In genomic region chr16:75472908-75473877, GRCh38 we compare ENCODE assay signal across 23 cellular contexts. TPM values are rescaled to one million over a fixed set of nuclear protein-coding genes. Genes with fewer than 3 reads are reported as not detected.
"Had no signal": no experiment of that assay in that cellular context is flagged by ENCODE, and none has a peak within 500 bp of the region (broad histone marks: within the 10 kb centered on the region; RNA-seq: fewer than 3 reads in every experiment).

No MANE protein-coding gene starts in this region.

- H3K36me3 ChIP-seq: brain microvascular endothelial cell, cardiac muscle cell had no signal

- H3K27me3 ChIP-seq: brain microvascular endothelial cell, cardiac muscle cell had no signal

- H3K36me3 Mint-ChIP-seq: activated naive CD4-positive, alpha-beta T cell treated with anti-CD3 and anti-CD28 coated beads, Interleukin-2, amount 10 ng/mL, durations not matched to agents 7 days and 5 days; activated naive CD8-positive, alpha-beta T cell treated with anti-CD3 and anti-CD28 coated beads for 36 hours; T-cell had no signal

- H3K9me3 Mint-ChIP-seq: activated CD4-positive, alpha-beta memory T cell treated with anti-CD3 and anti-CD28 coated beads, Interleukin-2, amount 10 ng/mL, durations not matched to agents 7 days and 5 days; activated naive CD4-positive, alpha-beta T cell treated with anti-CD3 and anti-CD28 coated beads, Interleukin-2, amount 10 ng/mL, durations not matched to agents 7 days and 5 days; activated naive CD8-positive, alpha-beta T cell treated with anti-CD3 and anti-CD28 coated beads for 36 hours; activated T-helper 2 cell treated with anti-CD3 and anti-CD28 coated beads, Interferon-gamma antibody, Interleukin-2, Interleukin-4, amounts not matched to agents 10 μg/mL and 5 μg/mL and 100 μg/mL, durations not matched to agents 14 hours and 24 hours and 36 hours; T-cell had no signal

- H3K27ac ChIP-seq: brain microvascular endothelial cell, cardiac muscle cell, SK-N-MC, VCaP had no signal

- H3K27ac Mint-ChIP-seq: activated CD4-positive, alpha-beta memory T cell treated with anti-CD3 and anti-CD28 coated beads, Interleukin-2, amount 10 ng/mL, durations not matched to agents 7 days and 5 days; activated CD4-positive, alpha-beta T cell treated with anti-CD3 and anti-CD28 coated beads for 36 hours; activated naive CD4-positive, alpha-beta T cell treated with anti-CD3 and anti-CD28 coated beads, Interleukin-2, amount 10 ng/mL, durations not matched to agents 7 days and 5 days; activated naive CD8-positive, alpha-beta T cell treated with anti-CD3 and anti-CD28 coated beads for 36 hours; activated T-helper 2 cell treated with anti-CD3 and anti-CD28 coated beads, Interferon-gamma antibody, Interleukin-2, Interleukin-4, amounts not matched to agents 10 μg/mL and 5 μg/mL and 100 μg/mL, durations not matched to agents 14 hours and 24 hours and 36 hours; T-cell had no signal

- H3K4me1 Mint-ChIP-seq: activated CD4-positive, alpha-beta memory T cell treated with anti-CD3 and anti-CD28 coated beads, Interleukin-2, amount 10 ng/mL, durations not matched to agents 7 days and 5 days; activated CD4-positive, alpha-beta T cell treated with anti-CD3 and anti-CD28 coated beads for 36 hours; activated naive CD4-positive, alpha-beta T cell treated with anti-CD3 and anti-CD28 coated beads, Interleukin-2, amount 10 ng/mL, durations not matched to agents 7 days and 5 days had no signal

- H3K4me3 Mint-ChIP-seq: activated CD4-positive, alpha-beta memory T cell treated with anti-CD3 and anti-CD28 coated beads, Interleukin-2, amount 10 ng/mL, durations not matched to agents 7 days and 5 days; activated CD4-positive, alpha-beta T cell treated with anti-CD3 and anti-CD28 coated beads for 36 hours; activated naive CD4-positive, alpha-beta T cell treated with anti-CD3 and anti-CD28 coated beads, Interleukin-2, amount 10 ng/mL, durations not matched to agents 7 days and 5 days; activated naive CD8-positive, alpha-beta T cell treated with anti-CD3 and anti-CD28 coated beads for 36 hours; T-cell had no signal

- DNase-seq: activated CD4-positive, alpha-beta memory T cell treated with anti-CD3 and anti-CD28 coated beads, Interleukin-2, amount 10 ng/mL, durations not matched to agents 7 days and 5 days; activated CD4-positive, alpha-beta T cell treated with anti-CD3 and anti-CD28 coated beads for 36 hours; activated CD4-positive, alpha-beta T cell treated with anti-CD3 and anti-CD28 coated beads, Interleukin-2, amount 50 U/mL, for 1 hour; activated gamma-delta T cell treated with Interleukin-2 at 50 U/mL for 16 hours; activated naive CD4-positive, alpha-beta T cell treated with anti-CD3 and anti-CD28 coated beads, Interleukin-2, amount 10 ng/mL, durations not matched to agents 7 days and 5 days; activated naive CD8-positive, alpha-beta T cell treated with anti-CD3 and anti-CD28 coated beads for 36 hours; activated T-cell treated with anti-CD3 and anti-CD28 coated beads for 4 hours; activated T-cell treated with anti-CD3 and anti-CD28 coated beads, Interleukin-2, amount 50 U/mL, for 48 hours; brain microvascular endothelial cell; NCI-H1092 treated with DMSO at 0.1 percent for 48 hours; NCI-H1417 treated with DMSO at 0.1 percent for 48 hours; NCI-H1694; NCI-H2029; NCI-H2107; NCI-H345; NCI-H524; T-cell; T-helper 2 cell; T1000 had no signal

- H3K4me3 ChIP-seq: cardiac muscle cell, SK-N-MC had no signal

- ATAC-seq: activated CD4-positive, alpha-beta T cell treated with anti-CD3 and anti-CD28 coated beads for 36 hours; T-cell had no signal

RNA-seq across cellular contexts. Expression of gene CHST6, which starts 22.0 kb away (rescaled TPM):
- total RNA-seq: activated CD4-positive, alpha-beta memory T cell treated with anti-CD3 and anti-CD28 coated beads, Interleukin-2, amount 10 ng/mL, durations not matched to agents 7 days and 5 days; activated CD4-positive, alpha-beta T cell treated with anti-CD3 and anti-CD28 coated beads for 36 hours; activated T-helper 2 cell treated with anti-CD3 and anti-CD28 coated beads, Interferon-gamma antibody, Interleukin-2, Interleukin-4, amounts not matched to agents 10 μg/mL and 5 μg/mL and 100 μg/mL, durations not matched to agents 14 hours and 24 hours and 36 hours had no signal
